17 cellular contexts compared by ENCODE assay signal in the genomic region with DNA sequence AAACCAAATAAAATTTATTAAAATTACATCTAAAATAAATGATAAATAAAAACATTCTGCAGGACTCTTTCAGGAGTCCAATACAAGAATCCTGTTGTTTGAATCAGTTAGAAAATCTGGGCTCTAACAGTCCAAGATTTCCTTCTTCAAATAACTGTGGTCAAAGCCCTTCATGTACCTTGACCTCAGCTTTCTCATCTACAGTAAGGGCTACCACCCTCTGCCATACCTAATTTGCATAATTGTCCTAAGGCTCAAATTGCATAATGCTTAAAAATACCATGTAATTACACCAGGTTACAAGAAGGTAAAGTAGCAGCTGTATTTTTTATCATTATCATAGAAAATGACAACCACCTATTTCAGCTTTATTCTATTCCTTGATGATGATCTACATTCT. TPM values are rescaled to one million over a fixed set of nuclear protein-coding genes. Genes with fewer than 3 reads are reported as not detected.
DNase-seq lines count a peak whose midpoint lies in the region; ATAC-seq and TF ChIP-seq lines count a peak whose summit lies in the region.
"Had no signal": no experiment of that assay in that cellular context is flagged by ENCODE, and none has a peak within 500 bp of the region (broad histone marks: within the 10 kb centered on the region; RNA-seq: fewer than 3 reads in every experiment).

No MANE protein-coding gene starts in this region.

- no peak overlapping the region for H3K27ac Mint-ChIP-seq in activated T-cell treated with anti-CD3 and anti-CD28 coated beads, Interleukin-2, amount 50 U/mL, for 72 hours

- peak overlapping the region in 11 of 12 donors; percentile 8 to 61 (median 48) for H3K27ac ChIP-seq in heart left ventricle

- TF ChIP-seq CTCF in heart left ventricle (IDR thresholded peaks at IDR 0.05) (no peak), astrocyte of the cerebellum (IDR thresholded peaks at IDR 0.05; ENCODE audit: low read depth, low read length, missing control alignments) (no peak)

- peak overlapping the region in 1 of 12 donors; percentile 24 for H3K4me3 ChIP-seq in heart left ventricle
- H3K4me3 ChIP-seq in astrocyte of the cerebellum (ENCODE audit: low read depth, low read length) = no peak overlapping the region
- H3K4me3 ChIP-seq: MG63 had no signal

- H3K4me1 ChIP-seq in heart left ventricle = peaks cover 0 to 42% (median 15%) of the 10 kb centered on the region in 12 donors

- H3K4me3 Mint-ChIP-seq in activated T-cell treated with anti-CD3 and anti-CD28 coated beads, Interleukin-2, amount 50 U/mL, for 72 hours = no peak overlapping the region
- H3K4me3 Mint-ChIP-seq: H9 had no signal

- ATAC-seq in heart left ventricle = no peak
- ATAC-seq in Right ventricle myocardium superior (ENCODE audit: poor library complexity) = no peak
- no peak for ATAC-seq in activated T-cell treated with anti-CD3 and anti-CD28 coated beads, Interleukin-2, amount 50 U/mL, for 72 hours (replicated peaks in 1 of 2)

- peaks cover 0 to 7% (median 0%) of the 10 kb centered on the region in 9 donors for H3K36me3 ChIP-seq in heart left ventricle

- no peak for TF ChIP-seq POLR2A in heart left ventricle (IDR thresholded peaks at IDR 0.05)

- no peaks in the 10 kb centered on the region for H3K9me3 Mint-ChIP-seq in activated T-cell treated with anti-CD3 and anti-CD28 coated beads, Interleukin-2, amount 50 U/mL, for 72 hours
- H3K9me3 Mint-ChIP-seq: H9 had no signal

- in situ Hi-C loops in astrocyte of the cerebellum (cut with HindIII; ENCODE audit: low sequenced_read_pairs) (loop anchor here (25.0 kb wide), 1 partner anchor 661 kb away; the partner anchor contains the start of gene GJB2), ACHN (cut with HindIII; ENCODE audit: low pct_ligation_motif_present, low pct_unique_long_range_greater_than_20kb, low sequenced_read_pairs) (no loop called here)

- peaks cover 0 to 4% of the 10 kb centered on the region in 2 donors for H3K36me3 Mint-ChIP-seq in activated T-cell treated with anti-CD3 and anti-CD28 coated beads, Interleukin-2, amount 50 U/mL, for 72 hours (ENCODE audit: insufficient read depth in 2 of 2)

- H3K27me3 Mint-ChIP-seq in activated T-cell treated with anti-CD3 and anti-CD28 coated beads, Interleukin-2, amount 50 U/mL, for 72 hours (ENCODE audit: low read depth) = no peaks in the 10 kb centered on the region

- DNase-seq in heart left ventricle (no peak), Right ventricle myocardium superior (no peak), NCI-H146 (lab: John Stamatoyannopoulos, UW) (peak; percentile 24), astrocyte of the cerebellum (ENCODE audit: low read depth) (peak; percentile 6), renal cortical epithelial cell (ENCODE audit: low read depth) (peak; percentile 19), NCI-H128 (lab: John Stamatoyannopoulos, UW; ENCODE audit: unreplicated experiment) (no peak), ACHN (no peak)
- no peak for DNase-seq in activated T-cell treated with anti-CD3 and anti-CD28 coated beads, Interleukin-2, amount 50 U/mL, for 72 hours
- DNase-seq: C1 segment of cervical spinal cord, H9, MG63, NCI-H1048, NCI-H1436 treated with DMSO at 0.1 percent for 48 hours, NCI-H2081 treated with DMSO at 0.1 percent for 48 hours, NCI-H510A, SIG-M5, T-helper 1 cell had no signal

- H3K9me3 ChIP-seq in heart left ventricle = no peaks in the 10 kb centered on the region
- H3K9me3 ChIP-seq: MG63 had no signal

- H3K4me1 Mint-ChIP-seq in activated T-cell treated with anti-CD3 and anti-CD28 coated beads, Interleukin-2, amount 50 U/mL, for 72 hours (ENCODE audit: low read depth) = no peaks in the 10 kb centered on the region

- no peaks in the 10 kb centered on the region for H3K27me3 ChIP-seq in heart left ventricle
- H3K27me3 ChIP-seq: MG63 had no signal

- intact Hi-C loops in heart left ventricle (cut with DNase I) = loop anchor here in 1 of 10 donors (5.0 kb wide), 1 partner anchor 54 kb away; the partner anchor contains the start of gene XPO4
- intact Hi-C loops in Right ventricle myocardium superior (cut with DNase I) = no loop called here

RNA-seq across cellular contexts. Expression of gene XPO4, which starts 54.3 kb away (rescaled TPM):
- 10 to 100 TPM; 18.5 to 53.7 (median 28.4) TPM for total RNA-seq in heart left ventricle
- polyA plus RNA-seq in heart left ventricle = 1 to 10 TPM; 4.8 to 6.8 TPM
- total RNA-seq in Right ventricle myocardium superior = 28.3 TPM
- total RNA-seq in renal cortical epithelial cell = 26.4 and 30.5 TPM in 2 replicates
- total RNA-seq in activated T-cell treated with anti-CD3 and anti-CD28 coated beads, Interleukin-2, amount 50 U/mL, for 72 hours = 10 to 100 TPM; 20.8 to 26.8 TPM

Comparison
In these comparisons a context has a peak if more than half of its experiments do, and no peak if none do; other contexts are left out.
1. DNase-seq: peak in NCI-H146 (single experiment), astrocyte of the cerebellum (single experiment) and renal cortical epithelial cell (single experiment); none in heart left ventricle (0 of 5), Right ventricle myocardium superior (single experiment), activated T-cell treated with anti-CD3 and anti-CD28 coated beads, Interleukin-2, amount 50 U/mL, for 72 hours (0 of 2), NCI-H128 (single experiment) and ACHN (single experiment).